ENCODE assay signal across 18 cellular contexts in the genomic region with DNA sequence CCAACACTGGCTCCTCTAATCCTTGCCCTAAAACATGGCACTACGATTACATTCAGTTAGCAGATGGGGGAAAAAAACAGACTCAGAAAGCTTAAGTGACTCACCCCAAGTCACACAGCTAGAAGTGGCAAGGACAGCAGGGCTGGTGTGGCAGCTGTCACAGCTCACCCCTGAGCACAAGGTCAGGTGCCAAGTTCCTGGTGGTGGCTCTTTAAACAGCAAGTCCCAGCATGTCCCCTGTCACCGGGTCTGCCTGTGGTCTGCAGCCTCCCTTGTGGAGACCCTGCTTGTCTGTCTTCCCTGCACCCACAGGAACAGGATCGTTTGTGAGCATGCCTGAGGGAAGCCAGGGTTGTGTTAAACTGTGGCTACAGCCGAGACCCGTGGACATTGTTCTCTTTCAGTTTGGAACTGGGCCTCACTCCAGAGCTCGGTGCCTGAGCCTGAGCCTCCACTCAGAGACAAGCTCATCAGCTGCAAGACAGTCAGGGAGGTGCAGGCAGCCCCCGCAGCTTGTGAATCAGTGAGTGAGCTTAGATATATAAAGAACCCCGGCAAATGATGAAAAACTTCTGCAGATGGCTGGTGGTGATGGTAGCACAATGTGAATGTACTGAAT.
DNase-seq lines count a peak whose midpoint lies in the region; ATAC-seq and TF ChIP-seq lines count a peak whose summit lies in the region.
"Had no signal": no experiment of that assay in that cellular context is flagged by ENCODE, and none has a peak within 500 bp of the region (broad histone marks: within the 10 kb centered on the region; RNA-seq: fewer than 3 reads in every experiment).

No MANE protein-coding gene starts in this region.

- intact Hi-C loops in activated CD8-positive, alpha-beta T cell treated with anti-CD3 and anti-CD28 coated beads for 36 hours (cut with micrococcal nuclease): no loop called here
- intact Hi-C loops in prostate gland (cut with DNase I): no loop called here

- no peaks in the 10 kb centered on the region for H3K9me3 ChIP-seq in prostate gland
- H3K9me3 ChIP-seq: tibial artery had no signal

- no peaks in the 10 kb centered on the region for H3K4me1 ChIP-seq in prostate gland (replicated peaks)

- no peaks in the 10 kb centered on the region for H3K36me3 ChIP-seq in prostate gland
- H3K36me3 ChIP-seq: tibial artery had no signal

- POLR2A ChIA-PET in activated CD8-positive, alpha-beta T cell treated with anti-CD3 and anti-CD28 coated beads for 36 hours (lab: Charles Lee): no interaction called here
- POLR2A ChIA-PET in activated CD8-positive, alpha-beta T cell treated with anti-CD3 and anti-CD28 coated beads, Interleukin-2, amount 10 ng/mL, durations not matched to agents 7 days and 5 days (lab: Charles Lee): interaction anchor here (1.1 kb wide), 1 partner anchor 86 kb away, joined by 3 read pairs; no protein-coding TSS in a partner anchor
- POLR2A ChIA-PET in RWPE1 (lab: Yijun Ruan, JAX; ENCODE audit: low non-redundant PET): no interaction called here

- ATAC-seq in activated CD8-positive, alpha-beta T cell treated with anti-CD3 and anti-CD28 coated beads for 36 hours: peak; percentile 49
- ATAC-seq in activated CD8-positive, alpha-beta T cell treated with anti-CD3 and anti-CD28 coated beads, Interleukin-2, amount 10 ng/mL, durations not matched to agents 7 days and 5 days: no peak
- ATAC-seq in GM18867 (IDR thresholded peaks at IDR 0.05; ENCODE audit: unreplicated experiment) (peak; percentile 43), GM19351 (IDR thresholded peaks at IDR 0.05; ENCODE audit: unreplicated experiment) (no peak)
- ATAC-seq: naive thymus-derived CD8-positive, alpha-beta T cell had no signal

- CTCF ChIA-PET in activated CD8-positive, alpha-beta T cell treated with anti-CD3 and anti-CD28 coated beads for 36 hours (lab: Charles Lee): interaction anchor here (1.9 kb wide), 1 partner anchor 17 kb away, joined by 5 read pairs; no protein-coding TSS in a partner anchor
- CTCF ChIA-PET in activated CD8-positive, alpha-beta T cell treated with anti-CD3 and anti-CD28 coated beads, Interleukin-2, amount 10 ng/mL, durations not matched to agents 7 days and 5 days (lab: Charles Lee): interaction anchor here (1.0 kb wide), 1 partner anchor 65 kb away, joined by 3 read pairs; no protein-coding TSS in a partner anchor
- CTCF ChIA-PET in RWPE1 (lab: Yijun Ruan, JAX): no interaction called here

- no peak overlapping the region for H3K4me3 ChIP-seq in prostate gland
- H3K4me3 ChIP-seq: tibial artery had no signal

- H3K36me3 Mint-ChIP-seq in activated CD8-positive, alpha-beta T cell treated with anti-CD3 and anti-CD28 coated beads for 36 hours (ENCODE audit: low read depth): no peaks in the 10 kb centered on the region
- no peaks in the 10 kb centered on the region for H3K36me3 Mint-ChIP-seq in activated CD8-positive, alpha-beta T cell treated with anti-CD3 and anti-CD28 coated beads, Interleukin-2, amount 10 ng/mL, durations not matched to agents 7 days and 5 days (ENCODE audit: low read depth)
- H3K36me3 Mint-ChIP-seq: naive thymus-derived CD8-positive, alpha-beta T cell had no signal

- no peaks in the 10 kb centered on the region for H3K27me3 ChIP-seq in prostate gland (replicated peaks; ENCODE audit: insufficient read depth)
- H3K27me3 ChIP-seq: tibial artery had no signal

- no peaks in the 10 kb centered on the region for H3K27me3 Mint-ChIP-seq in activated CD8-positive, alpha-beta T cell treated with anti-CD3 and anti-CD28 coated beads for 36 hours
- H3K27me3 Mint-ChIP-seq in activated CD8-positive, alpha-beta T cell treated with anti-CD3 and anti-CD28 coated beads, Interleukin-2, amount 10 ng/mL, durations not matched to agents 7 days and 5 days (ENCODE audit: low read depth): no peaks in the 10 kb centered on the region
- H3K27me3 Mint-ChIP-seq: central memory CD8-positive, alpha-beta T cell; naive thymus-derived CD8-positive, alpha-beta T cell had no signal

- no peak overlapping the region for H3K27ac Mint-ChIP-seq in activated CD8-positive, alpha-beta T cell treated with anti-CD3 and anti-CD28 coated beads for 36 hours
- no peak overlapping the region for H3K27ac Mint-ChIP-seq in activated CD8-positive, alpha-beta T cell treated with anti-CD3 and anti-CD28 coated beads, Interleukin-2, amount 10 ng/mL, durations not matched to agents 7 days and 5 days
- H3K27ac Mint-ChIP-seq: naive thymus-derived CD8-positive, alpha-beta T cell had no signal

- 55% methylated on average over 5 of the region's 8 CpGs for WGBS in prostate gland

- H3K4me3 Mint-ChIP-seq in activated CD8-positive, alpha-beta T cell treated with anti-CD3 and anti-CD28 coated beads for 36 hours: no peak overlapping the region
- H3K4me3 Mint-ChIP-seq in activated CD8-positive, alpha-beta T cell treated with anti-CD3 and anti-CD28 coated beads, Interleukin-2, amount 10 ng/mL, durations not matched to agents 7 days and 5 days: no peak overlapping the region
- H3K4me3 Mint-ChIP-seq: central memory CD8-positive, alpha-beta T cell; naive thymus-derived CD8-positive, alpha-beta T cell had no signal

- TF ChIP-seq POLR2A in prostate gland (IDR thresholded peaks at IDR 0.05): no peak

- H3K27ac ChIP-seq in prostate gland (no peak overlapping the region), RWPE1 (no peak overlapping the region)
- H3K27ac ChIP-seq: KMS-11, tibial artery had no signal

- no peak for TF ChIP-seq CTCF in activated CD8-positive, alpha-beta T cell treated with anti-CD3 and anti-CD28 coated beads for 36 hours (IDR thresholded peaks at IDR 0.05)
- no peak for TF ChIP-seq CTCF in prostate gland (IDR thresholded peaks at IDR 0.05)
- no peak for TF ChIP-seq CTCF in RWPE1 (conservative IDR thresholded peaks at IDR 0.05; ENCODE audit: low read depth)

- H3K4me1 Mint-ChIP-seq in activated CD8-positive, alpha-beta T cell treated with anti-CD3 and anti-CD28 coated beads for 36 hours (ENCODE audit: low read depth): peaks cover 6% of the 10 kb centered on the region
- H3K4me1 Mint-ChIP-seq in activated CD8-positive, alpha-beta T cell treated with anti-CD3 and anti-CD28 coated beads, Interleukin-2, amount 10 ng/mL, durations not matched to agents 7 days and 5 days (ENCODE audit: low read depth): no peaks in the 10 kb centered on the region
- H3K4me1 Mint-ChIP-seq: central memory CD8-positive, alpha-beta T cell had no signal

- DNase-seq in activated CD8-positive, alpha-beta T cell treated with anti-CD3 and anti-CD28 coated beads for 36 hours: peak; percentile 22
- DNase-seq in activated CD8-positive, alpha-beta T cell treated with anti-CD3 and anti-CD28 coated beads, Interleukin-2, amount 10 ng/mL, durations not matched to agents 7 days and 5 days: no peak
- DNase-seq in NCI-H1694 treated with DMSO at 0.1 percent for 48 hours (lab: John Stamatoyannopoulos, UW) (peak; percentile 68), islet precursor cell (peak; percentile 59), prostate gland (ENCODE audit: low spot score) (no peak), RWPE1 (ENCODE audit: low spot score) (no peak)
- DNase-seq: activated CD4-positive, alpha-beta T cell treated with anti-CD3 and anti-CD28 coated beads, Interleukin-2, amount 50 U/mL, for 48 hours; amniotic stem cell; Calu3; effector CD8-positive, alpha-beta T cell; H7; naive thymus-derived CD8-positive, alpha-beta T cell; NCI-H526 treated with DMSO at 0.1 percent for 48 hours; tibial artery had no signal

- H3K9me3 Mint-ChIP-seq in activated CD8-positive, alpha-beta T cell treated with anti-CD3 and anti-CD28 coated beads for 36 hours: no peaks in the 10 kb centered on the region
- no peaks in the 10 kb centered on the region for H3K9me3 Mint-ChIP-seq in activated CD8-positive, alpha-beta T cell treated with anti-CD3 and anti-CD28 coated beads, Interleukin-2, amount 10 ng/mL, durations not matched to agents 7 days and 5 days (ENCODE audit: insufficient read depth)
- H3K9me3 Mint-ChIP-seq: central memory CD8-positive, alpha-beta T cell; naive thymus-derived CD8-positive, alpha-beta T cell had no signal

Comparison
In these comparisons a context has a peak if more than half of its experiments do, and no peak if none do; other contexts are left out.
1. ATAC-seq: peak in activated CD8-positive, alpha-beta T cell treated with anti-CD3 and anti-CD28 coated beads for 36 hours (single experiment) and GM18867 (single experiment); none in activated CD8-positive, alpha-beta T cell treated with anti-CD3 and anti-CD28 coated beads, Interleukin-2, amount 10 ng/mL, durations not matched to agents 7 days and 5 days (single experiment) and GM19351 (single experiment).
2. DNase-seq: peak in activated CD8-positive, alpha-beta T cell treated with anti-CD3 and anti-CD28 coated beads for 36 hours (single experiment), NCI-H1694 treated with DMSO at 0.1 percent for 48 hours (single experiment) and islet precursor cell (single experiment); none in activated CD8-positive, alpha-beta T cell treated with anti-CD3 and anti-CD28 coated beads, Interleukin-2, amount 10 ng/mL, durations not matched to agents 7 days and 5 days (single experiment), prostate gland (single experiment) and RWPE1 (single experiment).